Comparison of ENCODE assay signal across 1 cellular context in genomic region chr16:48687421-48688038, GRCh38.
A peak's percentile ranks its signal among the peaks of the same experiment; 100 is the strongest.
TF ChIP-seq lines count a peak whose summit lies in the region.

No MANE protein-coding gene starts in this region.

TF ChIP-seq in HepG2, 621 proteins besides CTCF, POLR2A, EP300 and RAD21 (continued from another document):
- TF ChIP-seq IRF9 (CRISPR knock-in tag; IDR thresholded peaks at IDR 0.05; ENCODE audit: borderline replicate concordance): no peak
- no peak for TF ChIP-seq ZNF496 (CRISPR knock-in tag; IDR thresholded peaks at IDR 0.05; ENCODE audit: insufficient replicate concordance)
- peak; percentile 51 for TF ChIP-seq XRCC5 (optimal IDR thresholded peaks at IDR 0.05; ENCODE audit: low read length)
- TF ChIP-seq PRDM15 (CRISPR knock-in tag; IDR thresholded peaks at IDR 0.05): no peak
- no peak for TF ChIP-seq ZNF33B (CRISPR knock-in tag; IDR thresholded peaks at IDR 0.05)
- no peak for TF ChIP-seq ZEB1 (IDR thresholded peaks at IDR 0.05; ENCODE audit: insufficient replicate concordance, low read depth)
- no peak for TF ChIP-seq REPIN1 (CRISPR knock-in tag; IDR thresholded peaks at IDR 0.05; ENCODE audit: borderline replicate concordance, low read depth)
- TF ChIP-seq FOXA1 (IDR thresholded peaks at IDR 0.05): no peak
- TF ChIP-seq FOXA1 (CRISPR knock-in tag; IDR thresholded peaks at IDR 0.05): no peak
- TF ChIP-seq ZNF781 (CRISPR knock-in tag; IDR thresholded peaks at IDR 0.05; ENCODE audit: borderline replicate concordance, not compliant biosample characterization): no peak
